26 cellular contexts compared by ENCODE assay signal in genomic region chr14:102979406-102979805, GRCh38. TPM values are rescaled to one million over a fixed set of nuclear protein-coding genes. Genes with fewer than 3 reads are reported as not detected.
"Had no signal": no experiment of that assay in that cellular context is flagged by ENCODE, and none has a peak within 500 bp of the region (broad histone marks: within the 10 kb centered on the region; RNA-seq: fewer than 3 reads in every experiment).

No MANE protein-coding gene starts in this region.

- H3K4me3 ChIP-seq: adrenal gland, MG63 had no signal

- H3K27ac ChIP-seq: adrenal gland, KMS-11 had no signal

- H3K4me3 Mint-ChIP-seq: activated B cell treated with CpG ODN at 0.5 μM for 24 hours; activated CD8-positive, alpha-beta T cell treated with anti-CD3 and anti-CD28 coated beads for 36 hours; activated naive CD8-positive, alpha-beta T cell; T-helper 17 cell had no signal

- H3K27me3 ChIP-seq: adrenal gland, MG63 had no signal

- H3K4me1 Mint-ChIP-seq: activated B cell treated with CpG ODN at 0.5 μM for 24 hours, T-helper 17 cell had no signal

- H3K27ac Mint-ChIP-seq: activated B cell treated with CpG ODN at 0.5 μM for 24 hours; activated CD8-positive, alpha-beta T cell treated with anti-CD3 and anti-CD28 coated beads for 36 hours; activated naive CD8-positive, alpha-beta T cell; T-helper 17 cell had no signal

- ATAC-seq: activated CD8-positive, alpha-beta T cell treated with anti-CD3 and anti-CD28 coated beads for 36 hours; HepG2; T-helper 17 cell had no signal

- DNase-seq: activated B cell treated with CpG ODN at 0.5 μM for 24 hours; activated CD4-positive, alpha-beta T cell treated with anti-CD3 and anti-CD28 coated beads for 1 hour; activated CD8-positive, alpha-beta memory T cell treated with anti-CD3 and anti-CD28 coated beads, Interleukin-2, amount 50 U/mL, for 4 hours; activated CD8-positive, alpha-beta T cell treated with anti-CD3 and anti-CD28 coated beads for 36 hours; activated effector memory CD4-positive, alpha-beta T cell treated with Interleukin-2 at 50 U/mL for 16 hours; activated naive CD4-positive, alpha-beta T cell treated with Interleukin-2 at 50 U/mL for 16 hours; adrenal gland; anterior cingulate cortex; caudate nucleus; MG63; NCI-H1092 treated with DMSO at 0.1 percent for 48 hours; NCI-H1417 treated with DMSO at 0.1 percent for 48 hours; NCI-H1694; NCI-H2029; NCI-H2107; NCI-H345; NCI-H510A; NCI-H526 treated with DMSO at 0.1 percent for 48 hours; NCI-H82; SIG-M5; T-helper 17 cell; T-helper 9 cell had no signal

- H3K9me3 ChIP-seq: adrenal gland, MG63 had no signal

- H3K4me1 ChIP-seq: adrenal gland had no signal

- H3K27me3 Mint-ChIP-seq: activated B cell treated with CpG ODN at 0.5 μM for 24 hours; activated CD8-positive, alpha-beta T cell treated with anti-CD3 and anti-CD28 coated beads for 36 hours; activated naive CD8-positive, alpha-beta T cell; T-helper 17 cell had no signal

- H3K9me3 Mint-ChIP-seq: activated B cell treated with CpG ODN at 0.5 μM for 24 hours; activated CD8-positive, alpha-beta T cell treated with anti-CD3 and anti-CD28 coated beads for 36 hours had no signal

RNA-seq across cellular contexts. Expression of gene AMN, which starts 56.9 kb away (rescaled TPM):
- total RNA-seq: RPMI7951 had no signal
